Comparison of ENCODE assay signal across 8 cellular contexts in the genomic region with DNA sequence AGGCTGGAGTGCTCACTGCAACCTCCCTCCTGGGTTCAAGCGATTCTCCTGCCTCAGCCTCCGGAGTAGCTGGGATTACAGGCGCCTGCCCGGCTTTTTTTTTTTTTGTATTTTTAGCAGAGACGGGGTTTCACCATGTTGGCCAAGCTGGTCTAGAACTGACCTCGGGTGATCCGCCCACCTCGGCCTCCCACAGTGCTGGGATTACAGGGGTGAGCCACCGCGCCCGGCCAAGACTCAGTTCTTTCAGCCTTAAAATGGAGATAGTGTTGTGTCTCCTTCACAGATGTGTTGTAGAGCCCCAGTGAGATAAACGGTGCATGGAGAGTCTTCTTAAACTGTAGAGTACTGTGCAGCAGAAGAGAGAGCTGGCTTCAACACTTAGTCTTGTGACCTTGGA. TPM values are rescaled to one million over a fixed set of nuclear protein-coding genes. Genes with fewer than 3 reads are reported as not detected.
DNase-seq lines count a peak whose midpoint lies in the region; ATAC-seq and TF ChIP-seq lines count a peak whose summit lies in the region.
"Not testable (repeated sequence)": the region's sequence is repeated elsewhere in the genome, so short reads cannot be mapped to it uniquely, and the experiment has no call there.

No MANE protein-coding gene starts in this region.

- not testable (repeated sequence) for H4K20me1 ChIP-seq in DOHH2 (ENCODE audit: control insufficient read depth, insufficient read depth, low read depth, low read length)

- H3K4me3 Mint-ChIP-seq in activated CD4-positive, alpha-beta T cell treated with anti-CD3 and anti-CD28 coated beads, Interleukin-2, amount 10 ng/mL, durations not matched to agents 24 days and 14 days = peak overlapping the region; percentile 88
- H3K4me3 Mint-ChIP-seq in brain = peak overlapping the region; percentile 93 to 99 (median 95)

- peak overlapping the region; percentile 94 for H3K27ac Mint-ChIP-seq in activated CD4-positive, alpha-beta T cell treated with anti-CD3 and anti-CD28 coated beads, Interleukin-2, amount 10 ng/mL, durations not matched to agents 24 days and 14 days
- H3K27ac Mint-ChIP-seq in brain = peak overlapping the region in 4 of 5 experiments; percentile 93 to 100 (median 98)

- not testable (repeated sequence) for DNase-seq in MG63; activated CD4-positive, alpha-beta T cell treated with anti-CD3 and anti-CD28 coated beads, Interleukin-2, amount 10 ng/mL, durations not matched to agents 24 days and 14 days; fibroblast of mammary gland (ENCODE audit: low read depth); lower lobe of right lung; prostate gland (ENCODE audit: low spot score); upper lobe of right lung

- intact Hi-C loops in activated CD4-positive, alpha-beta T cell treated with anti-CD3 and anti-CD28 coated beads, Interleukin-2, amount 10 ng/mL, durations not matched to agents 24 days and 14 days (cut with micrococcal nuclease); lower lobe of right lung (cut with DNase I); prostate gland (cut with DNase I); upper lobe of right lung (cut with DNase I): not testable (repeated sequence)

- not testable (repeated sequence) for H3K27me3 ChIP-seq in DOHH2 (ENCODE audit: control insufficient read depth, low read length); MG63; lower lobe of right lung (ENCODE audit: low read depth); prostate gland (replicated peaks; ENCODE audit: insufficient read depth); upper lobe of right lung

- H3K4me3 ChIP-seq in DOHH2 (ENCODE audit: low read length) = peak overlapping the region; percentile 91
- peak overlapping the region; percentile 98 for H3K4me3 ChIP-seq in MG63
- H3K4me3 ChIP-seq in fibroblast of mammary gland (ENCODE audit: control insufficient read depth, low read depth, low read length) = peak overlapping the region; percentile 94
- peak overlapping the region; percentile 94 for H3K4me3 ChIP-seq in lower lobe of right lung
- peak overlapping the region; percentile 74 to 91 for H3K4me3 ChIP-seq in prostate gland
- H3K4me3 ChIP-seq in upper lobe of right lung = peak overlapping the region; percentile 83

- TF ChIP-seq CTCF in DOHH2 (IDR thresholded peaks at IDR 0.05; ENCODE audit: low read depth, low read length, poor library complexity, severe bottlenecking); brain (conservative IDR thresholded peaks at IDR 0.05); fibroblast of mammary gland (conservative IDR thresholded peaks at IDR 0.05; ENCODE audit: control insufficient read depth, insufficient read depth, low read depth, low read length); lower lobe of right lung (IDR thresholded peaks at IDR 0.05); prostate gland (IDR thresholded peaks at IDR 0.05); upper lobe of right lung (IDR thresholded peaks at IDR 0.05): not testable (repeated sequence)

- not testable (repeated sequence) for H3K27me3 Mint-ChIP-seq in activated CD4-positive, alpha-beta T cell treated with anti-CD3 and anti-CD28 coated beads, Interleukin-2, amount 10 ng/mL, durations not matched to agents 24 days and 14 days; brain

- H3K79me2 ChIP-seq in DOHH2 (ENCODE audit: control insufficient read depth, low read length) = peaks cover 79% of the 10 kb centered on the region

- H3K4me1 Mint-ChIP-seq in activated CD4-positive, alpha-beta T cell treated with anti-CD3 and anti-CD28 coated beads, Interleukin-2, amount 10 ng/mL, durations not matched to agents 24 days and 14 days = peaks cover 57% of the 10 kb centered on the region
- peaks cover 81% of the 10 kb centered on the region for H3K4me1 Mint-ChIP-seq in brain

- H3K9me3 ChIP-seq in DOHH2 (ENCODE audit: control insufficient read depth, insufficient read depth, low read length); MG63; lower lobe of right lung; prostate gland; upper lobe of right lung: not testable (repeated sequence)

- 66% methylated on average over 12 of the region's 12 CpGs for WGBS in prostate gland

- not testable (repeated sequence) for ATAC-seq in lower lobe of right lung, upper lobe of right lung

- peaks cover 58% of the 10 kb centered on the region for H3K36me3 ChIP-seq in DOHH2 (ENCODE audit: control insufficient read depth, low read length)
- H3K36me3 ChIP-seq in MG63 = peaks cover 41% of the 10 kb centered on the region
- H3K36me3 ChIP-seq in lower lobe of right lung = peaks cover 29% of the 10 kb centered on the region
- not testable (repeated sequence) for H3K36me3 ChIP-seq in prostate gland
- peaks cover 28% of the 10 kb centered on the region for H3K36me3 ChIP-seq in upper lobe of right lung

- not testable (repeated sequence) for TF ChIP-seq POLR2A in prostate gland (IDR thresholded peaks at IDR 0.05)

- peak overlapping the region; percentile 78 for H3K4me2 ChIP-seq in DOHH2 (ENCODE audit: low read length)

- H3K9me2 ChIP-seq in DOHH2 (replicated peaks; ENCODE audit: control insufficient read depth, low read length) = not testable (repeated sequence)

- H3K4me1 ChIP-seq in DOHH2 (ENCODE audit: control insufficient read depth, low read length) (peaks cover 35% of the 10 kb centered on the region), lower lobe of right lung (peaks cover 30% of the 10 kb centered on the region), upper lobe of right lung (peaks cover 23% of the 10 kb centered on the region)
- not testable (repeated sequence) for H3K4me1 ChIP-seq in prostate gland (replicated peaks)

- H3K27ac ChIP-seq in DOHH2 (ENCODE audit: low read depth, low read length); prostate gland: not testable (repeated sequence)
- H3K27ac ChIP-seq in lower lobe of right lung = peak overlapping the region; percentile 93
- H3K27ac ChIP-seq in upper lobe of right lung = peak overlapping the region; percentile 92

- not testable (repeated sequence) for H3F3A ChIP-seq in DOHH2 (ENCODE audit: control insufficient read depth, insufficient read depth)

- H3K36me3 Mint-ChIP-seq in activated CD4-positive, alpha-beta T cell treated with anti-CD3 and anti-CD28 coated beads, Interleukin-2, amount 10 ng/mL, durations not matched to agents 24 days and 14 days (ENCODE audit: low read depth) = peaks cover 43% of the 10 kb centered on the region
- H3K36me3 Mint-ChIP-seq in brain = peaks cover 19% of the 10 kb centered on the region

- H3K9me3 Mint-ChIP-seq in activated CD4-positive, alpha-beta T cell treated with anti-CD3 and anti-CD28 coated beads, Interleukin-2, amount 10 ng/mL, durations not matched to agents 24 days and 14 days; brain: not testable (repeated sequence)

RNA-seq across cellular contexts. Expression of gene ACAD9, which starts 1.0 kb away (rescaled TPM):
- 29.3 and 35.4 TPM in 2 replicates for total RNA-seq in MG63 (2014; rRNA removed; shearing (Covaris generic); ENCODE audit: low replicate concordance)
- total RNA-seq in activated CD4-positive, alpha-beta T cell treated with anti-CD3 and anti-CD28 coated beads, Interleukin-2, amount 10 ng/mL, durations not matched to agents 24 days and 14 days = 68.5 and 69.2 TPM in 2 replicates
- polyA plus RNA-seq in brain (ENCODE audit: insufficient read depth, low read depth, low replicate concordance) = 39.9 TPM
- total RNA-seq in lower lobe of right lung (38.0 TPM), prostate gland (10 to 100 TPM; 39.3 to 66.5 TPM), upper lobe of right lung (43.0 TPM)
